ENCODE assay signal across 26 cellular contexts in the genomic region with DNA sequence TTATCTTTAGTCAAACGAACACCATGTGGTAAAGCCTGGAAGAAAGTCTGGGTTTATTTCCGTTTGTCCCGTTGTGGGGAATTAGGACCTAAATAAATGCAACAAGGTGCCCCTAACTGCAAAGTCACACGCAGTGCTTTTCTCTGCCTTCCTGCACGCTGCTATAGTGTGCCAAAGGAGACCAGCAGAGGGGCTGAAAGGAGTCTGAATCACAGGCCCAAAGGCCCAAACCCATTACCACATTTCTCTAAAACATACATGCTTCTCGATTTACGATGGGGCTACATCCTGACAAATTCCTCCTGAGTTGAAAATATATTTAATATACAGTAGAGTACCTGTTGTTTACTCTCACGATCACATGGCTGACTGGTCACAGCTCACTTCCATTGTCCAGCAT. TPM values are rescaled to one million over a fixed set of nuclear protein-coding genes. Genes with fewer than 3 reads are reported as not detected.
DNase-seq lines count a peak whose midpoint lies in the region; ATAC-seq, FAIRE-seq and TF ChIP-seq lines count a peak whose summit lies in the region.
"Had no signal": no experiment of that assay in that cellular context is flagged by ENCODE, and none has a peak within 500 bp of the region (broad histone marks: within the 10 kb centered on the region; RNA-seq: fewer than 3 reads in every experiment).

No MANE protein-coding gene starts in this region.

- H3K18ac ChIP-seq in mesenchymal stem cell (ENCODE audit: low read depth in 1 of 2, low read length in 2 of 2) (no peak overlapping the region), H9 (ENCODE audit: insufficient read length, low read depth, low read length) (no peak overlapping the region)

- H3K9ac ChIP-seq in astrocyte (ENCODE audit: low read length) = peak overlapping the region; percentile 12
- H3K9ac ChIP-seq in mesenchymal stem cell (ENCODE audit: low read length) = peak overlapping the region; percentile 98
- H3K9ac ChIP-seq in H9 (ENCODE audit: extremely low read depth, insufficient read length, low read length) = no peak overlapping the region

- no peak overlapping the region for H2BK20ac ChIP-seq in H9 (ENCODE audit: low read depth, low read length, poor library complexity, severe bottlenecking)

- H3K23ac ChIP-seq in mesenchymal stem cell (ENCODE audit: low read length in 2 of 2) = no peak overlapping the region
- H3K23ac ChIP-seq in H9 (ENCODE audit: insufficient read length, low read depth, low read length) = no peak overlapping the region

- H3K4me1 ChIP-seq in astrocyte (ENCODE audit: insufficient read depth, low read length) = peaks cover 6% of the 10 kb centered on the region
- peaks cover 5% of the 10 kb centered on the region for H3K4me1 ChIP-seq in mesenchymal stem cell (ENCODE audit: control insufficient read depth, insufficient read depth, low read depth, low read length)
- H3K4me1 ChIP-seq in OCI-LY7 (ENCODE audit: insufficient read depth, low read length, poor library complexity, severe bottlenecking) = no peaks in the 10 kb centered on the region
- H3K4me1 ChIP-seq in H9 (ENCODE audit: insufficient read depth, low read length) = no peaks in the 10 kb centered on the region
- H3K4me1 ChIP-seq: SJCRH30 had no signal

- H4K91ac ChIP-seq in mesenchymal stem cell (ENCODE audit: low read length) (no peak overlapping the region), H9 (ENCODE audit: insufficient read length, low read depth, low read length) (no peak overlapping the region)

- no peak overlapping the region for H3T11ph ChIP-seq in H9 (ENCODE audit: low read length)

- H3K23me2 ChIP-seq in H9 (ENCODE audit: insufficient read length, low read depth, low read length, poor library complexity, severe bottlenecking) = peaks cover 5% of the 10 kb centered on the region

- peaks cover 21% of the 10 kb centered on the region for H3K27me3 Mint-ChIP-seq in HFFc6 (ENCODE audit: insufficient read depth)
- H3K27me3 Mint-ChIP-seq in astrocyte (ENCODE audit: low read depth, unreplicated experiment) = no peaks in the 10 kb centered on the region
- H3K27me3 Mint-ChIP-seq in H9 (ENCODE audit: low read depth) = peaks cover 25% of the 10 kb centered on the region

- H3K36me3 ChIP-seq in astrocyte (ENCODE audit: insufficient read depth, low read length) = no peaks in the 10 kb centered on the region
- no peaks in the 10 kb centered on the region for H3K36me3 ChIP-seq in mesenchymal stem cell (ENCODE audit: control insufficient read depth in 1 of 2, insufficient read depth in 2 of 2, low read depth in 1 of 2, low read length in 2 of 2)
- no peaks in the 10 kb centered on the region for H3K36me3 ChIP-seq in OCI-LY7 (ENCODE audit: insufficient read depth, low read length)
- H3K36me3 ChIP-seq: neutrophil, SJCRH30, thoracic aorta had no signal

- TF ChIP-seq CTCF in AG04449 (IDR thresholded peaks at IDR 0.05; ENCODE audit: insufficient read depth, low read length, missing control alignments) (no peak), HFFc6 (IDR thresholded peaks at IDR 0.05) (no peak), astrocyte (IDR thresholded peaks at IDR 0.05; ENCODE audit: insufficient read depth, low read depth, low read length) (no peak), OCI-LY7 (conservative IDR thresholded peaks at IDR 0.05; ENCODE audit: low read length) (no peak), H9 (conservative IDR thresholded peaks at IDR 0.05) (no peak)

- no peaks in the 10 kb centered on the region for H3K9me3 ChIP-seq in astrocyte (ENCODE audit: insufficient read depth, low read depth, low read length)
- no peaks in the 10 kb centered on the region for H3K9me3 ChIP-seq in mesenchymal stem cell (ENCODE audit: control insufficient read depth, low read length)
- no peaks in the 10 kb centered on the region for H3K9me3 ChIP-seq in OCI-LY7 (ENCODE audit: low read length)
- H3K9me3 ChIP-seq in H9 (ENCODE audit: control insufficient read depth, low read depth, low read length) = no peaks in the 10 kb centered on the region
- H3K9me3 ChIP-seq: neutrophil, SJCRH30, thoracic aorta had no signal

- POLR2A ChIA-PET in AG04449 (lab: Yijun Ruan, JAX) = interaction anchor here (0.8 kb wide), 1 partner anchor 10 kb away, joined by 3 read pairs; no protein-coding TSS in a partner anchor
- POLR2A ChIA-PET in OCI-LY7 (lab: Charles Lee) = no interaction called here

- peaks cover 65% of the 10 kb centered on the region for H3K4me1 Mint-ChIP-seq in HFFc6 (ENCODE audit: low read depth)
- H3K4me1 Mint-ChIP-seq in astrocyte (ENCODE audit: low read depth, unreplicated experiment) = peaks cover 9% of the 10 kb centered on the region
- peaks cover 6 to 9% of the 10 kb centered on the region in 2 experiments; a peak in 3 of 4 replicates for H3K4me1 Mint-ChIP-seq in H9
- H3K4me1 Mint-ChIP-seq: stimulated activated effector memory CD8-positive, alpha-beta T cell treated with anti-CD3 and anti-CD28 coated beads, Interleukin-12 subunit alpha, Interleukin-12 subunit beta, amount 100 ng/mL, for 72 hours had no signal

- H3K14ac ChIP-seq in mesenchymal stem cell (ENCODE audit: low read length in 2 of 2) = no peak overlapping the region
- H3K14ac ChIP-seq in H9 (ENCODE audit: insufficient read depth, low read length) = no peak overlapping the region

- H3K9me3 Mint-ChIP-seq in HFFc6 (peaks cover 20% of the 10 kb centered on the region), astrocyte (ENCODE audit: unreplicated experiment) (no peaks in the 10 kb centered on the region), H9 (no peaks in the 10 kb centered on the region)
- H3K9me3 Mint-ChIP-seq: activated CD8-positive, alpha-beta T cell treated with anti-CD3 and anti-CD28 coated beads for 36 hours; activated naive CD4-positive, alpha-beta T cell treated with anti-CD3 and anti-CD28 coated beads for 36 hours; activated T-cell treated with anti-CD3 and anti-CD28 coated beads, Interleukin-2, amount 50 U/mL, for 24 hours had no signal

- ATAC-seq in GM21423 (IDR thresholded peaks at IDR 0.05; ENCODE audit: unreplicated experiment) = no peak
- ATAC-seq: activated CD8-positive, alpha-beta T cell treated with anti-CD3 and anti-CD28 coated beads for 36 hours; left colon; stimulated activated effector memory CD8-positive, alpha-beta T cell treated with anti-CD3 and anti-CD28 coated beads, Interleukin-12 subunit alpha, Interleukin-12 subunit beta, amount 100 ng/mL, for 72 hours had no signal

- H3K4me3 Mint-ChIP-seq in HFFc6 = peak overlapping the region; percentile 95
- no peak overlapping the region for H3K4me3 Mint-ChIP-seq in astrocyte (ENCODE audit: unreplicated experiment)
- H3K4me3 Mint-ChIP-seq in H9 = no peak overlapping the region
- H3K4me3 Mint-ChIP-seq: activated B cell treated with CpG ODN at 0.5 μM for 24 hours; activated CD8-positive, alpha-beta T cell treated with anti-CD3 and anti-CD28 coated beads for 36 hours; activated naive CD4-positive, alpha-beta T cell treated with anti-CD3 and anti-CD28 coated beads for 36 hours; activated T-cell treated with anti-CD3 and anti-CD28 coated beads, Interleukin-2, amount 50 U/mL, for 24 hours; CD8-positive, alpha-beta memory T cell; stimulated activated effector memory CD8-positive, alpha-beta T cell treated with anti-CD3 and anti-CD28 coated beads, Interleukin-12 subunit alpha, Interleukin-12 subunit beta, amount 100 ng/mL, for 72 hours had no signal

- no peak overlapping the region for H2BK120ac ChIP-seq in mesenchymal stem cell (ENCODE audit: low read depth, low read length)
- H2BK120ac ChIP-seq in H9 (ENCODE audit: low read depth, low read length, poor library complexity, severe bottlenecking) = no peak overlapping the region

- 88% methylated on average over 6 of the region's 8 CpGs for WGBS in mesenchymal stem cell
- WGBS in H9 (ENCODE audit: extremely low coverage, insufficient read length, low lambda C conversion rate) = no CpG with 5 or more reads among the region's 8 CpGs

- no peaks in the 10 kb centered on the region for H3K9me2 ChIP-seq in OCI-LY7 (ENCODE audit: insufficient read depth, low read length)

- no peak overlapping the region for H3K56ac ChIP-seq in H9 (ENCODE audit: insufficient read length, low read depth, low read length)

- DNase-seq in AG04449 (ENCODE audit: low read depth, low spot score) (no peak), HFFc6 (no peak), astrocyte (ENCODE audit: low read depth) (no peak), mesenchymal stem cell (no peak), OCI-LY7 (ENCODE audit: low spot score) (no peak), H9 (no peak)
- DNase-seq in stimulated activated CD4-positive, alpha-beta T cell treated with anti-CD3 and anti-CD28 coated beads, Interleukin-2, amount 100 ng/mL, for 48 hours = no peak
- DNase-seq: activated B cell treated with CpG ODN at 0.5 μM for 24 hours; activated CD8-positive, alpha-beta T cell treated with anti-CD3 and anti-CD28 coated beads for 36 hours; activated naive CD4-positive, alpha-beta T cell treated with anti-CD3 and anti-CD28 coated beads for 36 hours; activated T-cell treated with anti-CD3 and anti-CD28 coated beads, Interleukin-2, amount 50 U/mL, for 24 hours; anterior cingulate cortex; CD8-positive, alpha-beta memory T cell; DMS79; foreskin melanocyte; left colon; NCI-H1092; NCI-H2081; NCI-H446; retina; SJCRH30; T-helper 2 cell had no signal

- peak overlapping the region; percentile 84 for H3K4me2 ChIP-seq in astrocyte (ENCODE audit: low read length)
- H3K4me2 ChIP-seq in mesenchymal stem cell (ENCODE audit: low read length, poor library complexity, severe bottlenecking) = no peak overlapping the region
- no peak overlapping the region for H3K4me2 ChIP-seq in OCI-LY7 (ENCODE audit: low read length)
- H3K4me2 ChIP-seq in H9 (ENCODE audit: insufficient read depth, insufficient read length, low read length) = no peak overlapping the region

- CTCF ChIA-PET in AG04449 (lab: Yijun Ruan, JAX) (interaction anchor here (1.0 to 1.8 kb wide), 10 partner anchors 11 to 410 kb away, joined by 3 to 21 read pairs (median 4); no protein-coding TSS in a partner anchor), OCI-LY7 (lab: Charles Lee; ENCODE audit: unreplicated experiment) (no interaction called here)

- no peak overlapping the region for H2AK5ac ChIP-seq in mesenchymal stem cell (ENCODE audit: low read length, severe bottlenecking)
- H2AK5ac ChIP-seq in H9 (ENCODE audit: insufficient read length, low read length) = no peak overlapping the region

- H3K27ac ChIP-seq in astrocyte (ENCODE audit: low read depth, low read length) = no peak overlapping the region
- H3K27ac ChIP-seq in mesenchymal stem cell (ENCODE audit: low read length, poor library complexity, severe bottlenecking) = no peak overlapping the region
- H3K27ac ChIP-seq in OCI-LY7 (ENCODE audit: low read depth, low read length, poor library complexity, severe bottlenecking) = no peak overlapping the region
- H3K27ac ChIP-seq in H9 (ENCODE audit: insufficient read length, low read depth, low read length) = no peak overlapping the region
- H3K27ac ChIP-seq: neutrophil, SJCRH30, thoracic aorta had no signal

- H3K4ac ChIP-seq in mesenchymal stem cell (ENCODE audit: low read depth in 1 of 2, low read length in 2 of 2) = no peak overlapping the region
- no peak overlapping the region for H3K4ac ChIP-seq in H9 (ENCODE audit: low read depth, low read length)

- H2BK15ac ChIP-seq in mesenchymal stem cell (ENCODE audit: low read depth, poor library complexity, severe bottlenecking) (no peak overlapping the region), H9 (ENCODE audit: low read depth, low read length) (no peak overlapping the region)

- H3K4me3 ChIP-seq in AG04449 (ENCODE audit: low read depth, low read length) (peak overlapping the region; percentile 29), astrocyte (ENCODE audit: insufficient read depth, low read depth, low read length) (no peak overlapping the region), mesenchymal stem cell (ENCODE audit: insufficient read depth in 1 of 2, low read depth in 1 of 2, low read length in 2 of 2) (peak overlapping the region in 1 of 2 experiments; percentile 36), OCI-LY7 (ENCODE audit: low read depth, low read length, poor library complexity, severe bottlenecking) (no peak overlapping the region)
- H3K4me3 ChIP-seq: SJCRH30, thoracic aorta had no signal

- H4K20me1 ChIP-seq in astrocyte (ENCODE audit: insufficient read depth, low read length) (peaks cover 12% of the 10 kb centered on the region), OCI-LY7 (ENCODE audit: insufficient read depth, low read length) (no peaks in the 10 kb centered on the region), H9 (ENCODE audit: control insufficient read depth, insufficient read depth, insufficient read length) (no peaks in the 10 kb centered on the region)

- H2BK12ac ChIP-seq in mesenchymal stem cell (ENCODE audit: low read length in 2 of 2) (peak overlapping the region in 1 of 2 experiments; percentile 15), H9 (ENCODE audit: insufficient read length, low read depth, low read length) (no peak overlapping the region)

- FAIRE-seq in astrocyte (lab: Jason Lieb, UNC) = peak; percentile 73

- H3K27me3 ChIP-seq in astrocyte (ENCODE audit: insufficient read depth, low read length) (no peaks in the 10 kb centered on the region), mesenchymal stem cell (ENCODE audit: control insufficient read depth in 1 of 2, insufficient read depth in 1 of 2, low read length in 2 of 2) (no peaks in the 10 kb centered on the region), H9 (ENCODE audit: insufficient read depth, low read length) (peaks cover 2% of the 10 kb centered on the region; the same call in 1 of the 2 replicates)
- H3K27me3 ChIP-seq: SJCRH30 had no signal

- H4K5ac ChIP-seq in H9 (ENCODE audit: insufficient read length, low read depth, low read length) = no peak overlapping the region

- BruUV-seq in OCI-LY7 (replicated peaks; lab: Mats Ljungman, UMichigan) = no TSS peak

- H2AFZ ChIP-seq in astrocyte (ENCODE audit: low read depth, low read length) = no peak overlapping the region
- H2AFZ ChIP-seq in mesenchymal stem cell (ENCODE audit: low read depth, low read length) = no peak overlapping the region
- no peak overlapping the region for H2AFZ ChIP-seq in OCI-LY7 (ENCODE audit: low read length)
- no peak overlapping the region for H2AFZ ChIP-seq in H9 (ENCODE audit: low read length)

- peaks cover 88% of the 10 kb centered on the region for H3K79me2 ChIP-seq in astrocyte (ENCODE audit: insufficient read depth, low read length)
- no peaks in the 10 kb centered on the region for H3K79me2 ChIP-seq in OCI-LY7 (ENCODE audit: insufficient read depth, low read depth, low read length)
- no peaks in the 10 kb centered on the region for H3K79me2 ChIP-seq in H9 (ENCODE audit: insufficient read depth, low read length)

- H3K79me1 ChIP-seq in mesenchymal stem cell (replicated peaks; ENCODE audit: low read length, poor library complexity, severe bottlenecking) = peaks cover 15% of the 10 kb centered on the region
- H3K79me1 ChIP-seq in H9 (ENCODE audit: insufficient read depth, low read depth, low read length, poor library complexity, severe bottlenecking) = no peaks in the 10 kb centered on the region

- H2BK5ac ChIP-seq in mesenchymal stem cell (ENCODE audit: low read depth, low read length, poor library complexity, severe bottlenecking) (no peak overlapping the region), H9 (ENCODE audit: insufficient read length, low read length) (no peak overlapping the region)

- peaks cover 68% of the 10 kb centered on the region for H3K36me3 Mint-ChIP-seq in HFFc6 (ENCODE audit: low read depth)
- H3K36me3 Mint-ChIP-seq in astrocyte (ENCODE audit: low read depth, unreplicated experiment) = no peaks in the 10 kb centered on the region
- no peaks in the 10 kb centered on the region for H3K36me3 Mint-ChIP-seq in H9 (ENCODE audit: insufficient read depth in 1 of 3, low read depth in 3 of 3)
- H3K36me3 Mint-ChIP-seq: CD8-positive, alpha-beta memory T cell; stimulated activated effector memory CD8-positive, alpha-beta T cell treated with anti-CD3 and anti-CD28 coated beads, Interleukin-12 subunit alpha, Interleukin-12 subunit beta, amount 100 ng/mL, for 72 hours had no signal

- H4K8ac ChIP-seq in mesenchymal stem cell (ENCODE audit: low read length) (no peak overlapping the region), H9 (replicated peaks; ENCODE audit: insufficient read length, low read depth, low read length) (no peak overlapping the region)

- intact Hi-C loops in OCI-LY7 (cut with micrococcal nuclease; ENCODE audit: unreplicated experiment) = loop anchor here (10.0 kb wide), 1 partner anchor 413 kb away; no protein-coding TSS in a partner anchor

- H3K27ac Mint-ChIP-seq in HFFc6 (peak overlapping the region; percentile 98), astrocyte (ENCODE audit: unreplicated experiment) (no peak overlapping the region), H9 (no peak overlapping the region)
- H3K27ac Mint-ChIP-seq: activated B cell treated with CpG ODN at 0.5 μM for 24 hours; activated CD8-positive, alpha-beta T cell treated with anti-CD3 and anti-CD28 coated beads for 36 hours; activated naive CD4-positive, alpha-beta T cell treated with anti-CD3 and anti-CD28 coated beads for 36 hours; activated T-cell treated with anti-CD3 and anti-CD28 coated beads, Interleukin-2, amount 50 U/mL, for 24 hours; CD8-positive, alpha-beta memory T cell; stimulated activated effector memory CD8-positive, alpha-beta T cell treated with anti-CD3 and anti-CD28 coated beads, Interleukin-12 subunit alpha, Interleukin-12 subunit beta, amount 100 ng/mL, for 72 hours had no signal

RNA-seq across cellular contexts. Expression of a gene that starts 4.5 kb away (rescaled TPM):
- 100 to 1,000 TPM; 323 to 374 (median 351) TPM for total RNA-seq in HFFc6 (2021; fragmentation: NEBNext Ultra II Directional; extraction: Animal tissue kit (Norgen Biotek cat#: 25700))
- total RNA-seq in astrocyte (20.3 and 24.2 TPM in 2 replicates), OCI-LY7 (2022) (not detected in 2 replicates), H9 (2021) (0.35 and 0.46 TPM in 2 replicates)
- polyA plus RNA-seq in mesenchymal stem cell (2013, experiment 1 of 2) = 18.0 TPM
- polyA plus RNA-seq in mesenchymal stem cell (2013, experiment 2 of 2) = 17.4 TPM
- not detected in 2 replicates for total RNA-seq in OCI-LY7 (2014; rRNA removed; shearing (Covaris generic))
- total RNA-seq: activated B cell treated with CpG ODN at 0.5 μM for 24 hours; activated CD8-positive, alpha-beta T cell treated with anti-CD3 and anti-CD28 coated beads for 36 hours; activated naive CD4-positive, alpha-beta T cell treated with anti-CD3 and anti-CD28 coated beads for 36 hours; CD8-positive, alpha-beta memory T cell had no signal
- polyA plus RNA-seq: CD8-positive, alpha-beta memory T cell had no signal

Comparison
In these comparisons a context has a peak if more than half of its experiments do, and no peak if none do; other contexts are left out.
1. RNA of a gene that starts 4.5 kb away (total RNA-seq): 323 to 374 TPM in HFFc6; 20.3 to 24.2 TPM in astrocyte, 0.35 to 0.46 TPM in H9 and not detected in OCI-LY7; every median in the first group is over 10 times any median in the second.